ENCODE assay signal across 8 cellular contexts in the genomic region with DNA sequence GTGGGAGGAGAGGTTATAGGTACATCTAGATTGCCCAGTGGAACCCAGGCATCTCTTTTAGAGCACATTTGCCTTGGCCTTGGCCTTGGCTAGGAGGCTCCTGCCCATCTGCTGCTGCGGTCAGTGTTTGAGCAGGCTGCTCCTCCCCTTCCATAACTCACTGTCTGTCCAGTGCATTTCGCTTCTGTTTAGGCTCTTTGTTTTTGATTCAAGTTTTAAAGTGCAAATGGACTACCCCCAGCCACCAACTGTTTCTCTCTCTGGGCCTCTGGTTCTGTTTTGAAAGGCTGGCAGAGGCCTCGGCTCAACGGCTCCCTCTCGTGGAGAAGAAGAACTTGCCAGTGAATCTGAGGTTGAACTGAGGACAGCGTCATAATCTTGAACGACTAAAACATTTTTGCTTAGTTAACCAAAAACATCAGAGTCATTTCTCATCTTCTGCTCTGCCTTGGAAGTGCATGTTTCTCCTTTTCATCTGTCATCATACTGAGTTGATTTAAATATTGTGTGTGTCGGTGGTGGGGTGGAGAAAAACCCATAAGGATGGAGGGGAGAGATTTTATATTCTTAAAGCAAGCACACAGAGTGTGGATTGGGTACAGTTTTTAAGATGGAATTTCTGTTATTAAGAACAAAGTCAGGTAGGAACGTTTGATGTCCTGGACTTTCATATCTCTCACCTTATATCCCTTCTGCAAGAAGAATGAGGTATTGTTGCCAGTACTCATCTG.
DNase-seq lines count a peak whose midpoint lies in the region; ATAC-seq and TF ChIP-seq lines count a peak whose summit lies in the region.

No MANE protein-coding gene starts in this region.

- H3K27ac Mint-ChIP-seq in activated naive CD4-positive, alpha-beta T cell treated with anti-CD3 and anti-CD28 coated beads, Interleukin-2, amount 50 U/mL, for 72 hours = peak overlapping the region; percentile 1 to 65

- no peaks in the 10 kb centered on the region for H3K9me3 Mint-ChIP-seq in activated naive CD4-positive, alpha-beta T cell treated with anti-CD3 and anti-CD28 coated beads, Interleukin-2, amount 50 U/mL, for 72 hours

- DNase-seq in DMS53 (lab: John Stamatoyannopoulos, UW) = peak; percentile 69
- peak in 62 of 76 experiments; percentile 11 to 81 (median 54) for DNase-seq in HUDEP-2 (lab: John Stamatoyannopoulos, UW; ENCODE audit: unreplicated experiment in 76 of 76)
- DNase-seq in SKM-1 (lab: John Stamatoyannopoulos, UW; ENCODE audit: unreplicated experiment) = peak; percentile 15
- DNase-seq in activated naive CD4-positive, alpha-beta T cell treated with anti-CD3 and anti-CD28 coated beads, Interleukin-2, amount 50 U/mL, for 72 hours (ENCODE audit: low spot score in 2 of 2) = peak in 1 of 2 donors; percentile 77
- DNase-seq in glomerular visceral epithelial cell (ENCODE audit: extremely low spot score) = peak; percentile 68
- peak; percentile 68 to 98 (median 85) for DNase-seq in posterior cingulate gyrus
- no peak for DNase-seq in upper lobe of right lung

- peak; percentile 65 to 70 for ATAC-seq in activated naive CD4-positive, alpha-beta T cell treated with anti-CD3 and anti-CD28 coated beads, Interleukin-2, amount 50 U/mL, for 72 hours
- ATAC-seq in upper lobe of right lung = peak; percentile 87
- ATAC-seq in GM21423 (IDR thresholded peaks at IDR 0.05; ENCODE audit: unreplicated experiment) = no peak

- H3K4me1 ChIP-seq in upper lobe of right lung = peaks cover 19% of the 10 kb centered on the region

- H3K36me3 ChIP-seq in upper lobe of right lung = peaks cover 24% of the 10 kb centered on the region

- intact Hi-C loops in posterior cingulate gyrus (cut with DNase I) = loop anchor here (2.0 to 5.0 kb wide), 4 partner anchors 44 to 1281 kb away; no protein-coding TSS in a partner anchor
- intact Hi-C loops in upper lobe of right lung (cut with DNase I) = no loop called here

- peaks cover 20 to 22% of the 10 kb centered on the region in 2 donors for H3K36me3 Mint-ChIP-seq in activated naive CD4-positive, alpha-beta T cell treated with anti-CD3 and anti-CD28 coated beads, Interleukin-2, amount 50 U/mL, for 72 hours

- no peak overlapping the region for H3K27ac ChIP-seq in upper lobe of right lung

- H3K4me3 ChIP-seq in upper lobe of right lung = no peak overlapping the region

- H3K9me3 ChIP-seq in upper lobe of right lung = no peaks in the 10 kb centered on the region

- TF ChIP-seq CTCF in upper lobe of right lung (IDR thresholded peaks at IDR 0.05) = peak; percentile 93

- no peaks in the 10 kb centered on the region for H3K27me3 ChIP-seq in upper lobe of right lung
